Comparison of ENCODE assay signal across 16 cellular contexts in the genomic region with DNA sequence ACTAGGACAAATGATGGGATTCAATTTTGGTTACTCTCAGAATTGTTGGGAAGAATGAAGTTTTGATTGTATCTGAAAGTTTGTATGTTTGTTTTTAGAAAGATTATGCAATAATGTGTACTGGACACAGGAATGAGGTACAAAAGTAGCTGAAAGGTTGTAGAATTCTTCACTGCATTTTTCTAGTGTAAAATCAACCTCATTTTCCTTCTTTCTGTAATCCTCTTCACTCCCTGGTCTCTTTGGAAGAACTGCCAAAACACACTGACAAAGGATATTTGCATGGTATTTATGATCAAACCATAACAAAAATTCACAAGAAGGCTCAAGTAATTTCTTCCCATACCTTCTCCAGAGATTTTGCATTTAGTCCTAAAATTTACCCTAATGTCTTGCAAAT.
A peak's percentile ranks its signal among the peaks of the same experiment; 100 is the strongest.
DNase-seq lines count a peak whose midpoint lies in the region; ATAC-seq and TF ChIP-seq lines count a peak whose summit lies in the region.
"Had no signal": no experiment of that assay in that cellular context is flagged by ENCODE, and none has a peak within 500 bp of the region (broad histone marks: within the 10 kb centered on the region; RNA-seq: fewer than 3 reads in every experiment).

No MANE protein-coding gene starts in this region.

- H3K4me1 Mint-ChIP-seq in natural killer cell = peaks cover 47 to 55% of the 10 kb centered on the region in 2 donors

- TF ChIP-seq CTCF in natural killer cell (IDR thresholded peaks at IDR 0.05) (no peak), A673 (conservative IDR thresholded peaks at IDR 0.05; ENCODE audit: low read depth, low read length) (no peak)

- H3K27me3 Mint-ChIP-seq in natural killer cell (ENCODE audit: low read depth in 2 of 2) = no peaks in the 10 kb centered on the region

- CTCF ChIA-PET in A673 (lab: Charles Lee) = no interaction called here

- intact Hi-C loops in natural killer cell (cut with micrococcal nuclease) (loop anchor here (2.0 kb wide), 1 partner anchor 16 kb away; no protein-coding TSS in a partner anchor), A673 (cut with micrococcal nuclease; ENCODE audit: unreplicated experiment) (no loop called here)

- ATAC-seq in natural killer cell = no peak
- ATAC-seq: GM23338 had no signal

- H3K9me3 Mint-ChIP-seq in natural killer cell = no peaks in the 10 kb centered on the region
- H3K9me3 Mint-ChIP-seq: GM23338 had no signal

- H3K36me3 ChIP-seq in adipocyte (ENCODE audit: control insufficient read depth, insufficient read depth, low read length, severe bottlenecking) (peaks cover 43% of the 10 kb centered on the region), A673 (ENCODE audit: insufficient read depth, low read length, poor library complexity, severe bottlenecking) (peaks cover 50% of the 10 kb centered on the region)
- H3K36me3 ChIP-seq: Peyer's patch had no signal

- H3K4me1 ChIP-seq in adipocyte (ENCODE audit: control insufficient read depth, insufficient read depth, low read length) (peaks cover 50% of the 10 kb centered on the region), A673 (ENCODE audit: insufficient read depth, low read length, poor library complexity, severe bottlenecking) (peaks cover 11% of the 10 kb centered on the region)

- H3K4me3 Mint-ChIP-seq in natural killer cell = no peak overlapping the region
- H3K4me3 Mint-ChIP-seq: GM23338 had no signal

- DNase-seq in adipocyte (ENCODE audit: low read depth) = peak; percentile 61
- DNase-seq in natural killer cell = no peak
- no peak for DNase-seq in A673 (ENCODE audit: low spot score)
- no peak for DNase-seq in NCI-H526 (lab: John Stamatoyannopoulos, UW)
- DNase-seq in activated CD4-positive, alpha-beta T cell treated with anti-CD3 and anti-CD28 coated beads, Interleukin-2, amount 50 U/mL, for 1 hour = no peak
- no peak for DNase-seq in retina
- DNase-seq: DMS153; HCEC 1CT; NCI-H1105; NCI-H2081; NCI-H446 treated with DMSO at 0.1 percent for 48 hours; NCI-H748 treated with DMSO at 0.1 percent for 48 hours; NK-92 treated with Interleukin-12 subunit alpha and Interleukin-12 subunit beta, amount 100 ng/mL, for 24 hours; Peyer's patch had no signal

- BruUV-seq in A673 (replicated peaks; lab: Mats Ljungman, UMichigan) = no TSS peak

- H3K36me3 Mint-ChIP-seq in natural killer cell = no peaks in the 10 kb centered on the region

- H3K27ac Mint-ChIP-seq in natural killer cell = peak overlapping the region; percentile 65 to 96
- H3K27ac Mint-ChIP-seq: GM23338 had no signal

- H3K9me3 ChIP-seq in adipocyte (ENCODE audit: control insufficient read depth, low read length) = no peaks in the 10 kb centered on the region
- no peaks in the 10 kb centered on the region for H3K9me3 ChIP-seq in A673 (ENCODE audit: low read depth, low read length, poor library complexity, severe bottlenecking)
- H3K9me3 ChIP-seq: Peyer's patch had no signal

- H3K27ac ChIP-seq in cingulate gyrus (ENCODE audit: low read depth, low read length) = peak overlapping the region; percentile 61
- H3K27ac ChIP-seq in A673 (ENCODE audit: low read depth, low read length, poor library complexity, severe bottlenecking) = no peak overlapping the region
- H3K27ac ChIP-seq: Peyer's patch had no signal

- H3K9ac ChIP-seq in adipocyte (ENCODE audit: low read length) = no peak overlapping the region

- H3K4me3 ChIP-seq in adipocyte (ENCODE audit: low read length) = no peak overlapping the region
- no peak overlapping the region for H3K4me3 ChIP-seq in A673 (ENCODE audit: low read depth, low read length, poor library complexity, severe bottlenecking)
- H3K4me3 ChIP-seq: GM23338, Peyer's patch had no signal

- H3K27me3 ChIP-seq in adipocyte (replicated peaks; ENCODE audit: control insufficient read depth, insufficient read depth, low read length) = no peaks in the 10 kb centered on the region
- H3K27me3 ChIP-seq in A673 (replicated peaks; ENCODE audit: insufficient read depth, low read depth, low read length, poor library complexity) = no peaks in the 10 kb centered on the region
- H3K27me3 ChIP-seq: Peyer's patch had no signal

- POLR2A ChIA-PET in A673 (lab: Charles Lee; ENCODE audit: low non-redundant PET) = interaction anchor here (0.7 kb wide), 1 partner anchor 35 kb away, joined by 7 read pairs; no protein-coding TSS in a partner anchor
